In genomic region chr7:55130554-55131198, GRCh38 we compare ENCODE assay signal across 8 cellular contexts.
DNase-seq lines count a peak whose midpoint lies in the region; ATAC-seq and TF ChIP-seq lines count a peak whose summit lies in the region.

No MANE protein-coding gene starts in this region.

- intact Hi-C loops in left colon (cut with DNase I, micrococcal nuclease) (no loop called here), thyroid gland (cut with DNase I) (no loop called here)

- H3K27me3 ChIP-seq in thyroid gland, result no peaks in the 10 kb centered on the region

- 72 to 84% methylated on average over 10 to 11 of the region's 11 CpGs for WGBS in thyroid gland, 2 donors

- H3K9me3 ChIP-seq in thyroid gland, result no peaks in the 10 kb centered on the region

- DNase-seq in astrocyte of the hippocampus (ENCODE audit: low read depth, low spot score) (peak; percentile 89), left colon (peak in 1 of 2 donors; percentile 28), thyroid gland (peak; percentile 29 to 48), NCI-H128 (lab: John Stamatoyannopoulos, UW; ENCODE audit: unreplicated experiment) (no peak), NCI-H526 treated with DMSO at 0.1 percent for 48 hours (lab: John Stamatoyannopoulos, UW) (no peak), AML-193 (lab: John Stamatoyannopoulos, UW) (no peak)

- peak; percentile 55 for ATAC-seq in HG02678 (IDR thresholded peaks at IDR 0.05; ENCODE audit: unreplicated experiment)
- peak; percentile 0 for ATAC-seq in left colon
- no peak for ATAC-seq in HG03520 (IDR thresholded peaks at IDR 0.05; ENCODE audit: unreplicated experiment)

- no peak overlapping the region for H3K4me3 ChIP-seq in thyroid gland (replicated peaks in 1 of 3)

- no peak for TF ChIP-seq CTCF in thyroid gland (IDR thresholded peaks at IDR 0.05)

- peaks cover 43 to 79% of the 10 kb centered on the region in 2 donors for H3K4me1 ChIP-seq in thyroid gland

- TF ChIP-seq POLR2A in thyroid gland (IDR thresholded peaks at IDR 0.05), result no peak

- no peaks in the 10 kb centered on the region for H3K36me3 ChIP-seq in thyroid gland

- peak overlapping the region; percentile 71 to 84 (median 76) for H3K27ac ChIP-seq in thyroid gland

Comparison
In these comparisons a context has a peak if more than half of its experiments do, and no peak if none do; other contexts are left out.
1. DNase-seq: peak in astrocyte of the hippocampus (single experiment) and thyroid gland (2 of 2); none in NCI-H128 (single experiment), NCI-H526 treated with DMSO at 0.1 percent for 48 hours (single experiment) and AML-193 (0 of 2).